ENCODE assay signal across 13 cellular contexts in the genomic region with DNA sequence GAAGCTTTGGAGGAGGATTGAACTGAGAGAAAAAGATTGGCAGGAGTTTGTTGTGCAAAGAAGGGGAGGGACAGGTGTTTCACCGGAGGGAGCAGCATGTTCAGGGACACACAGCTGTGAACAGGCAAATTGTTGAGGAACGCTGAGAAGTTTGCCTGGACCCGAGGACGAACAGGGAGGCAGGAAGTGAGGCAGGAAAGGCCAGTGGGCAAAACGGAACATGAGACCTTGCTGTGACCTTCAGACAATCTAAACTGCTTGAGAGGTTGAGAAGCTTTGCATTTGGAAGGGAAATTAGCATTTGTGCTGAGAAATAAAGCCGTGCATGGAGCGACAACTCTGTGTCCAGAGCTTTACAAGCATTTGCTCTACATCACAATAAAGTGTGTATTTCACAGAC. TPM values are rescaled to one million over a fixed set of nuclear protein-coding genes. Genes with fewer than 3 reads are reported as not detected.
A peak's percentile ranks its signal among the peaks of the same experiment; 100 is the strongest.
DNase-seq lines count a peak whose midpoint lies in the region; ATAC-seq and TF ChIP-seq lines count a peak whose summit lies in the region.
"Had no signal": no experiment of that assay in that cellular context is flagged by ENCODE, and none has a peak within 500 bp of the region (broad histone marks: within the 10 kb centered on the region; RNA-seq: fewer than 3 reads in every experiment).

No MANE protein-coding gene starts in this region.

- peak overlapping the region; percentile 89 for H3K27ac Mint-ChIP-seq in neural crest cell (ENCODE audit: unreplicated experiment)
- H3K27ac Mint-ChIP-seq: activated CD8-positive, alpha-beta T cell treated with anti-CD3 and anti-CD28 coated beads for 36 hours; activated T-helper 17 cell treated with anti-CD3 and anti-CD28 coated beads, Interleukin-2, amount 50 U/mL, for 72 hours had no signal

- DNase-seq in GM12865 (ENCODE audit: low read depth) (peak; percentile 14), fibroblast of pulmonary artery (ENCODE audit: low read depth) (peak; percentile 16), neural crest cell (ENCODE audit: low read depth, low spot score) (no peak), DMS153 (lab: John Stamatoyannopoulos, UW) (no peak), sciatic nerve (ENCODE audit: low spot score) (no peak), omental fat pad (ENCODE audit: low spot score) (no peak), NCI-H82 (lab: John Stamatoyannopoulos, UW) (no peak)
- DNase-seq: activated CD8-positive, alpha-beta T cell treated with anti-CD3 and anti-CD28 coated beads for 36 hours; KBM-7; NCI-H1417 treated with DMSO at 0.1 percent for 48 hours; NCI-H226 had no signal

- peaks cover 20% of the 10 kb centered on the region for H3K4me1 Mint-ChIP-seq in neural crest cell
- H3K4me1 Mint-ChIP-seq: activated T-helper 17 cell treated with anti-CD3 and anti-CD28 coated beads, Interleukin-2, amount 50 U/mL, for 72 hours had no signal

- H3K4me3 ChIP-seq in GM12865 (ENCODE audit: low read depth, low read length): no peak overlapping the region
- H3K4me3 ChIP-seq in fibroblast of pulmonary artery (replicated peaks; ENCODE audit: low read depth, low read length): no peak overlapping the region

- no peak for TF ChIP-seq CTCF in GM12865 (IDR thresholded peaks at IDR 0.05; ENCODE audit: insufficient read depth, low read depth, low read length, missing control alignments)
- no peak for TF ChIP-seq CTCF in fibroblast of pulmonary artery (IDR thresholded peaks at IDR 0.05; ENCODE audit: low read length, missing control alignments)
- TF ChIP-seq CTCF in neural crest cell (conservative IDR thresholded peaks at IDR 0.05): no peak
- TF ChIP-seq CTCF in omental fat pad (IDR thresholded peaks at IDR 0.05): no peak

- intact Hi-C loops in sciatic nerve (cut with DNase I): no loop called here

- ATAC-seq in sciatic nerve (no peak), omental fat pad (ENCODE audit: low FRiP score) (no peak)
- ATAC-seq: activated CD8-positive, alpha-beta T cell treated with anti-CD3 and anti-CD28 coated beads for 36 hours; activated T-helper 17 cell treated with anti-CD3 and anti-CD28 coated beads, Interleukin-2, amount 50 U/mL, for 72 hours had no signal

- no peak overlapping the region for H3K4me3 Mint-ChIP-seq in neural crest cell
- H3K4me3 Mint-ChIP-seq: activated CD8-positive, alpha-beta T cell treated with anti-CD3 and anti-CD28 coated beads for 36 hours; activated T-helper 17 cell treated with anti-CD3 and anti-CD28 coated beads, Interleukin-2, amount 50 U/mL, for 72 hours had no signal

- no peaks in the 10 kb centered on the region for H3K9me3 Mint-ChIP-seq in neural crest cell
- H3K9me3 Mint-ChIP-seq: activated CD8-positive, alpha-beta T cell treated with anti-CD3 and anti-CD28 coated beads for 36 hours; activated T-helper 17 cell treated with anti-CD3 and anti-CD28 coated beads, Interleukin-2, amount 50 U/mL, for 72 hours had no signal

- no peaks in the 10 kb centered on the region for H3K27me3 Mint-ChIP-seq in neural crest cell (ENCODE audit: low read depth)
- H3K27me3 Mint-ChIP-seq: activated T-helper 17 cell treated with anti-CD3 and anti-CD28 coated beads, Interleukin-2, amount 50 U/mL, for 72 hours had no signal

- H3K36me3 Mint-ChIP-seq in neural crest cell (ENCODE audit: low read depth): no peaks in the 10 kb centered on the region

TF ChIP-seq in PFSK-1, 5 proteins besides CTCF, POLR2A, EP300 and RAD21:
- TF ChIP-seq TAF1 (IDR thresholded peaks at IDR 0.05; ENCODE audit: borderline replicate concordance, insufficient read depth, low read length) (no peak), FOXP2 (optimal IDR thresholded peaks at IDR 0.05; ENCODE audit: borderline replicate concordance, extremely low read depth, extremely low read length, insufficient read depth) (peak; percentile 46)

RNA-seq across cellular contexts. Expression of gene CDC25A, which starts 47.9 kb away (rescaled TPM):
- polyA plus RNA-seq in PFSK-1 (2012; ENCODE audit: insufficient read length, low read depth): 11.7 TPM
- 58.4 and 63.0 TPM in 2 replicates for total RNA-seq in neural crest cell
- 0.58 TPM for total RNA-seq in sciatic nerve
- 1 to 10 TPM in 2 of 4 donors, under 1 TPM in 2; 0.19 to 2.9 (median 1.5) TPM for total RNA-seq in omental fat pad

Comparison
In these comparisons a context has a peak if more than half of its experiments do, and no peak if none do; other contexts are left out.
1. DNase-seq: peak in GM12865 (single experiment) and fibroblast of pulmonary artery (single experiment); none in neural crest cell (single experiment), DMS153 (single experiment), sciatic nerve (single experiment), omental fat pad (single experiment) and NCI-H82 (single experiment).
2. RNA of gene CDC25A, which starts 47.9 kb away (total RNA-seq): 58.4 to 63.0 TPM in neural crest cell; 0.19 to 2.9 TPM in omental fat pad and 0.58 TPM in sciatic nerve (single experiment); every median in the first group is over 10 times any median in the second.